ENCODE assay signal across 13 cellular contexts in genomic region chr3:52222319-52223221, GRCh38. TPM values are rescaled to one million over a fixed set of nuclear protein-coding genes. Genes with fewer than 3 reads are reported as not detected.
A peak's percentile ranks its signal among the peaks of the same experiment; 100 is the strongest.
DNase-seq lines count a peak whose midpoint lies in the region; ATAC-seq lines count a peak whose summit lies in the region.
"Had no signal": no experiment of that assay in that cellular context is flagged by ENCODE, and none has a peak within 500 bp of the region (broad histone marks: within the 10 kb centered on the region; RNA-seq: fewer than 3 reads in every experiment).

No MANE protein-coding gene starts in this region.

- no peak for DNase-seq in activated T-cell treated with anti-CD3 and anti-CD28 coated beads, Interleukin-2, amount 50 U/mL, for 24 hours
- DNase-seq in activated T-cell treated with anti-CD3 and anti-CD28 coated beads, Interleukin-2, amount 50 U/mL, for 1 hour = no peak
- no peak for DNase-seq in activated naive CD4-positive, alpha-beta T cell treated with anti-CD3 and anti-CD28 coated beads, Interleukin-2, amount 50 U/mL, for 72 hours (ENCODE audit: low spot score in 2 of 2)
- no peak for DNase-seq in stimulated activated naive CD8-positive, alpha-beta T cell treated with anti-CD3 and anti-CD28 coated beads, Interleukin-15, amount 100 ng/mL, for 72 hours
- DNase-seq in immature natural killer cell = no peak
- no peak for DNase-seq in stimulated activated CD4-positive, alpha-beta T cell treated with anti-CD3 and anti-CD28 coated beads, Interleukin-4, amount 100 ng/mL, for 24 hours
- DNase-seq: DMS153, KBM-7, NCI-H187 treated with DMSO at 0.1 percent for 48 hours, NCI-H774 had no signal

- H3K4me1 Mint-ChIP-seq in activated T-cell treated with anti-CD3 and anti-CD28 coated beads, Interleukin-2, amount 50 U/mL, for 24 hours (ENCODE audit: low read depth) = peaks cover 89% of the 10 kb centered on the region
- peaks cover 99% of the 10 kb centered on the region for H3K4me1 Mint-ChIP-seq in stimulated activated naive CD8-positive, alpha-beta T cell treated with anti-CD3 and anti-CD28 coated beads, Interleukin-15, amount 100 ng/mL, for 72 hours
- peaks cover 26 to 31% of the 10 kb centered on the region in 2 donors for H3K4me1 Mint-ChIP-seq in immature natural killer cell

- H3K4me3 Mint-ChIP-seq in activated T-cell treated with anti-CD3 and anti-CD28 coated beads, Interleukin-2, amount 50 U/mL, for 24 hours = peak overlapping the region; percentile 70
- H3K4me3 Mint-ChIP-seq in stimulated activated naive CD8-positive, alpha-beta T cell treated with anti-CD3 and anti-CD28 coated beads, Interleukin-15, amount 100 ng/mL, for 72 hours = peak overlapping the region; percentile 83 to 90
- H3K4me3 Mint-ChIP-seq in immature natural killer cell = no peak overlapping the region

- ATAC-seq in activated naive CD4-positive, alpha-beta T cell treated with anti-CD3 and anti-CD28 coated beads, Interleukin-2, amount 50 U/mL, for 72 hours = no peak
- ATAC-seq in stimulated activated naive CD8-positive, alpha-beta T cell treated with anti-CD3 and anti-CD28 coated beads, Interleukin-15, amount 100 ng/mL, for 72 hours = no peak
- ATAC-seq: heart right ventricle, Right ventricle myocardium inferior had no signal

- peaks cover 2% of the 10 kb centered on the region for H3K36me3 Mint-ChIP-seq in activated T-cell treated with anti-CD3 and anti-CD28 coated beads, Interleukin-2, amount 50 U/mL, for 24 hours (ENCODE audit: low read depth)
- H3K36me3 Mint-ChIP-seq in activated naive CD4-positive, alpha-beta T cell treated with anti-CD3 and anti-CD28 coated beads, Interleukin-2, amount 50 U/mL, for 72 hours = no peaks in the 10 kb centered on the region
- no peaks in the 10 kb centered on the region for H3K36me3 Mint-ChIP-seq in immature natural killer cell

- H3K27me3 Mint-ChIP-seq in activated T-cell treated with anti-CD3 and anti-CD28 coated beads, Interleukin-2, amount 50 U/mL, for 24 hours = no peaks in the 10 kb centered on the region
- H3K27me3 Mint-ChIP-seq in stimulated activated naive CD8-positive, alpha-beta T cell treated with anti-CD3 and anti-CD28 coated beads, Interleukin-15, amount 100 ng/mL, for 72 hours = no peaks in the 10 kb centered on the region
- peaks cover 0 to 2% (median 1%) of the 10 kb centered on the region in 3 donors for H3K27me3 Mint-ChIP-seq in immature natural killer cell (ENCODE audit: low read depth in 3 of 3)

- no peaks in the 10 kb centered on the region for H3K9me3 Mint-ChIP-seq in activated T-cell treated with anti-CD3 and anti-CD28 coated beads, Interleukin-2, amount 50 U/mL, for 24 hours
- H3K9me3 Mint-ChIP-seq in activated naive CD4-positive, alpha-beta T cell treated with anti-CD3 and anti-CD28 coated beads, Interleukin-2, amount 50 U/mL, for 72 hours = no peaks in the 10 kb centered on the region
- H3K9me3 Mint-ChIP-seq in stimulated activated naive CD8-positive, alpha-beta T cell treated with anti-CD3 and anti-CD28 coated beads, Interleukin-15, amount 100 ng/mL, for 72 hours = no peaks in the 10 kb centered on the region
- no peaks in the 10 kb centered on the region for H3K9me3 Mint-ChIP-seq in immature natural killer cell

- H3K27ac Mint-ChIP-seq in activated T-cell treated with anti-CD3 and anti-CD28 coated beads, Interleukin-2, amount 50 U/mL, for 24 hours = peak overlapping the region; percentile 80
- peak overlapping the region; percentile 85 to 93 for H3K27ac Mint-ChIP-seq in activated naive CD4-positive, alpha-beta T cell treated with anti-CD3 and anti-CD28 coated beads, Interleukin-2, amount 50 U/mL, for 72 hours
- peak overlapping the region; percentile 91 for H3K27ac Mint-ChIP-seq in stimulated activated naive CD8-positive, alpha-beta T cell treated with anti-CD3 and anti-CD28 coated beads, Interleukin-15, amount 100 ng/mL, for 72 hours
- no peak overlapping the region for H3K27ac Mint-ChIP-seq in immature natural killer cell

RNA-seq across cellular contexts. Expression of gene TLR9, which starts 2.9 kb away (rescaled TPM):
- total RNA-seq in activated naive CD4-positive, alpha-beta T cell treated with anti-CD3 and anti-CD28 coated beads, Interleukin-2, amount 50 U/mL, for 72 hours = under 1 TPM; 0.18 to 0.86 TPM
- not detected for polyA plus RNA-seq in immature natural killer cell
- polyA plus RNA-seq: smooth muscle cell had no signal

RNA-seq across cellular contexts. Expression of gene TWF2, which starts 16.4 kb away (rescaled TPM):
- total RNA-seq in activated naive CD4-positive, alpha-beta T cell treated with anti-CD3 and anti-CD28 coated beads, Interleukin-2, amount 50 U/mL, for 72 hours = 100 to 1,000 TPM in 1 of 2 donors, 10 to 100 TPM in 1; 75.8 to 139 TPM
- 100 to 1,000 TPM in 2 of 3 donors, 10 to 100 TPM in 1; 96.4 to 159 (median 143) TPM for polyA plus RNA-seq in immature natural killer cell

RNA-seq across cellular contexts. Expression of gene PPM1M, which starts 23.0 kb away (rescaled TPM):
- total RNA-seq in activated naive CD4-positive, alpha-beta T cell treated with anti-CD3 and anti-CD28 coated beads, Interleukin-2, amount 50 U/mL, for 72 hours = 10 to 100 TPM; 52.3 to 74.1 TPM
- 10 to 100 TPM; 57.1 to 83.6 (median 66.8) TPM for polyA plus RNA-seq in immature natural killer cell

RNA-seq across cellular contexts. Expression of gene ALAS1, which starts 24.6 kb away (rescaled TPM):
- total RNA-seq in activated naive CD4-positive, alpha-beta T cell treated with anti-CD3 and anti-CD28 coated beads, Interleukin-2, amount 50 U/mL, for 72 hours = 10 to 100 TPM; 56.1 to 72.0 TPM
- polyA plus RNA-seq in immature natural killer cell = 10 to 100 TPM; 18.0 to 37.0 (median 27.4) TPM

RNA-seq across cellular contexts. Expression of gene WDR82, which starts 55.9 kb away (rescaled TPM):
- 100 to 1,000 TPM in 1 of 2 donors, 10 to 100 TPM in 1; 96.6 to 129 TPM for total RNA-seq in activated naive CD4-positive, alpha-beta T cell treated with anti-CD3 and anti-CD28 coated beads, Interleukin-2, amount 50 U/mL, for 72 hours
- 10 to 100 TPM; 76.9 to 99.5 (median 81.5) TPM for polyA plus RNA-seq in immature natural killer cell

Comparison
In these comparisons a context has a peak if more than half of its experiments do, and no peak if none do; other contexts are left out.
1. H3K27ac Mint-ChIP-seq: peak in activated T-cell treated with anti-CD3 and anti-CD28 coated beads, Interleukin-2, amount 50 U/mL, for 24 hours (single experiment), activated naive CD4-positive, alpha-beta T cell treated with anti-CD3 and anti-CD28 coated beads, Interleukin-2, amount 50 U/mL, for 72 hours (2 of 2) and stimulated activated naive CD8-positive, alpha-beta T cell treated with anti-CD3 and anti-CD28 coated beads, Interleukin-15, amount 100 ng/mL, for 72 hours (2 of 2); none in immature natural killer cell (0 of 6).
2. H3K4me3 Mint-ChIP-seq: peak in activated T-cell treated with anti-CD3 and anti-CD28 coated beads, Interleukin-2, amount 50 U/mL, for 24 hours (single experiment) and stimulated activated naive CD8-positive, alpha-beta T cell treated with anti-CD3 and anti-CD28 coated beads, Interleukin-15, amount 100 ng/mL, for 72 hours (2 of 2); none in immature natural killer cell (0 of 5).